Comparison of ENCODE assay signal across 1 cellular context in the genomic region with DNA sequence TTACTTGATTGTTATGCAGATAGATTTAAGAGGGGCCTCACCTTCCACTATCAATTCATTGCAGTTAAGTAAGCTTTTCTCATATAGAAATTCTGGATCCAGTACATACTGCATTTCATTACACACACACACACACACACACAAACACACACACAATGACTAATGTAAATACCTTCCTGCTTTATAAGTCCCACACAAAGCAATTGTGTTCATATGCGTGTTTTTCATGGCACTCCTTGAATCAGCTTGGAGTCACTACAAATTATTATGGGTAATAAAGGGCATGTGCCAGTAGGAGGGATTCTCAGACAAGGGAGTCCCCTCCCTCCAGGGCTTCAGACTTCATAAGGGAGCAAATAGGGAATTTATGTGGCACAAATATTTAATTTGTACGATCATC.
TF ChIP-seq lines count a peak whose summit lies in the region.

No MANE protein-coding gene starts in this region.

TF ChIP-seq in HEK293, 187 proteins besides CTCF, POLR2A, EP300 and RAD21 (continued from another document):
- TF ChIP-seq ZNF692 (tag by site-specific recombination; IDR thresholded peaks at IDR 0.05) (no peak), MZF1 (tag by site-specific recombination; IDR thresholded peaks at IDR 0.05; ENCODE audit: borderline replicate concordance) (no peak), ZBTB49 (tag by site-specific recombination; IDR thresholded peaks at IDR 0.05; ENCODE audit: low read depth) (no peak), ZSCAN18 (tag by site-specific recombination; IDR thresholded peaks at IDR 0.05) (no peak), PRDM1 (tag by site-specific recombination; IDR thresholded peaks at IDR 0.05) (no peak), ZFP69B (tag by site-specific recombination; IDR thresholded peaks at IDR 0.05) (no peak), ZSCAN4 (tag by site-specific recombination; IDR thresholded peaks at IDR 0.05) (0 out of 2 replicates have a peak, but pooled peaks have one; percentile 33), ZNF362 (tag by site-specific recombination; IDR thresholded peaks at IDR 0.05) (no peak)
- TF ChIP-seq, protein P1, sequence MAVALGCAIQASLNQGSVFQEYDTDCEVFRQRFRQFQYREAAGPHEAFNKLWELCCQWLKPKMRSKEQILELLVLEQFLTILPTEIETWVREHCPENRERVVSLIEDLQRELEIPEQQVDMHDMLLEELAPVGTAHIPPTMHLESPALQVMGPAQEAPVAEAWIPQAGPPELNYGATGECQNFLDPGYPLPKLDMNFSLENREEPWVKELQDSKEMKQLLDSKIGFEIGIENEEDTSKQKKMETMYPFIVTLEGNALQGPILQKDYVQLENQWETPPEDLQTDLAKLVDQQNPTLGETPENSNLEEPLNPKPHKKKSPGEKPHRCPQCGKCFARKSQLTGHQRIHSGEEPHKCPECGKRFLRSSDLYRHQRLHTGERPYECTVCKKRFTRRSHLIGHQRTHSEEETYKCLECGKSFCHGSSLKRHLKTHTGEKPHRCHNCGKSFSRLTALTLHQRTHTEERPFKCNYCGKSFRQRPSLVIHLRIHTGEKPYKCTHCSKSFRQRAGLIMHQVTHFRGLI (tag by site-specific recombination; IDR thresholded peaks at IDR 0.05): no peak
TF ChIP-seq in HEK293: peak in this region for 2.
